13 cellular contexts compared by ENCODE assay signal in genomic region chr4:113951263-113951662, GRCh38. TPM values are rescaled to one million over a fixed set of nuclear protein-coding genes. Genes with fewer than 3 reads are reported as not detected.
A peak's percentile ranks its signal among the peaks of the same experiment; 100 is the strongest.
DNase-seq lines count a peak whose midpoint lies in the region; ATAC-seq and TF ChIP-seq lines count a peak whose summit lies in the region.
"Had no signal": no experiment of that assay in that cellular context is flagged by ENCODE, and none has a peak within 500 bp of the region (broad histone marks: within the 10 kb centered on the region; RNA-seq: fewer than 3 reads in every experiment).

No MANE protein-coding gene starts in this region.

- H3K4me2 ChIP-seq in mammary epithelial cell (ENCODE audit: insufficient read depth, low read depth, low read length) = no peak overlapping the region
- H3K4me2 ChIP-seq: BLaER1 treated with 17β-estradiol and CSF1 and Interleukin-3, amounts not matched to agents 10 nM and 100 nM had no signal

- peak overlapping the region; percentile 21 for H2AFZ ChIP-seq in mammary epithelial cell (ENCODE audit: low read depth, low read length)

- no peaks in the 10 kb centered on the region for H3K27me3 Mint-ChIP-seq in HFFc6 (ENCODE audit: insufficient read depth)
- H3K27me3 Mint-ChIP-seq: stimulated activated naive CD8-positive, alpha-beta T cell treated with anti-CD3 and anti-CD28 coated beads, Interleukin-15, amount 100 ng/mL, for 72 hours had no signal

- H3K36me3 ChIP-seq in mammary epithelial cell (ENCODE audit: insufficient read depth, low read length) = no peaks in the 10 kb centered on the region
- H3K36me3 ChIP-seq: BLaER1 treated with 17β-estradiol and CSF1 and Interleukin-3, amounts not matched to agents 10 nM and 100 nM had no signal

- no TSS peak for BruUV-seq in mammary epithelial cell (replicated peaks; lab: Mats Ljungman, UMichigan)

- ATAC-seq in left ventricle myocardium superior (peak; percentile 91), sciatic nerve (peak; percentile 41), GM21529 (IDR thresholded peaks at IDR 0.05; ENCODE audit: unreplicated experiment) (no peak), HG03196 (IDR thresholded peaks at IDR 0.05; ENCODE audit: unreplicated experiment) (no peak)
- no peak for ATAC-seq in stimulated activated naive CD8-positive, alpha-beta T cell treated with anti-CD3 and anti-CD28 coated beads, Interleukin-15, Interleukin-2, amounts not matched to agents 100 U/mL and 50 U/mL, for 24 hours
- ATAC-seq: stimulated activated naive CD8-positive, alpha-beta T cell treated with anti-CD3 and anti-CD28 coated beads, Interleukin-15, amount 100 ng/mL, for 72 hours had no signal

- no peaks in the 10 kb centered on the region for H4K20me1 ChIP-seq in mammary epithelial cell (ENCODE audit: insufficient read depth, low read length)
- H4K20me1 ChIP-seq: BLaER1 treated with 17β-estradiol and CSF1 and Interleukin-3, amounts not matched to agents 10 nM and 100 nM had no signal

- in situ Hi-C loops in mammary epithelial cell (cut with MboI; ENCODE audit: low sequenced_read_pairs in 2 of 2) = no loop called here

- H3K36me3 Mint-ChIP-seq in HFFc6 (ENCODE audit: low read depth) = peaks cover 21% of the 10 kb centered on the region
- H3K36me3 Mint-ChIP-seq: activated naive CD8-positive, alpha-beta T cell treated with anti-CD3 and anti-CD28 coated beads for 36 hours had no signal

- TF ChIP-seq CTCF in HFFc6 (IDR thresholded peaks at IDR 0.05) = no peak
- no peak for TF ChIP-seq CTCF in mammary epithelial cell (conservative IDR thresholded peaks at IDR 0.05 in 1 of 2, IDR thresholded peaks at IDR 0.05 in 1 of 2; ENCODE audit: extremely low read depth in 1 of 2, insufficient read depth in 1 of 2, low read depth in 1 of 2, low read length in 2 of 2)

- intact Hi-C loops in mammary epithelial cell (cut with micrococcal nuclease) = no loop called here
- intact Hi-C loops in left ventricle myocardium superior (cut with micrococcal nuclease) = loop anchor here (10.0 kb wide), 1 partner anchor 186 kb away; the partner anchor contains the start of gene CAMK2D
- intact Hi-C loops in sciatic nerve (cut with DNase I) = loop anchor here (5.0 kb wide), 1 partner anchor 431 kb away; no protein-coding TSS in a partner anchor

- dilution Hi-C loops in mammary epithelial cell (cut with HindIII; ENCODE audit: low sequenced_read_pairs) = no loop called here

- H3K4me1 ChIP-seq in mammary epithelial cell (ENCODE audit: insufficient read depth, low read length) = peaks cover 1% of the 10 kb centered on the region

- 52% methylated on average over 6 of the region's 6 CpGs for WGBS in mammary epithelial cell (ENCODE audit: low coverage, missing lambda C conversion rate)

- H3K9ac ChIP-seq in mammary epithelial cell (ENCODE audit: insufficient read depth, low read length) = no peak overlapping the region
- H3K9ac ChIP-seq: BLaER1 treated with 17β-estradiol and CSF1 and Interleukin-3, amounts not matched to agents 10 nM and 100 nM had no signal

- peaks cover 67% of the 10 kb centered on the region for H3K4me1 Mint-ChIP-seq in HFFc6 (ENCODE audit: low read depth)

- H3K4me3 Mint-ChIP-seq in HFFc6 = peak overlapping the region; percentile 35
- H3K4me3 Mint-ChIP-seq: activated naive CD8-positive, alpha-beta T cell treated with anti-CD3 and anti-CD28 coated beads for 36 hours; stimulated activated naive CD8-positive, alpha-beta T cell treated with anti-CD3 and anti-CD28 coated beads, Interleukin-15, amount 100 ng/mL, for 72 hours had no signal

- no peak for DNase-seq in HFFc6
- DNase-seq in mammary epithelial cell = no peak
- DNase-seq in left ventricle myocardium superior = no peak
- DNase-seq in sciatic nerve (ENCODE audit: low spot score) = no peak
- no peak for DNase-seq in activated CD4-positive, CD25-positive, alpha-beta regulatory T cell treated with anti-CD3 and anti-CD28 coated beads, Interleukin-2, amount 50 U/mL, for 72 hours
- no peak for DNase-seq in stimulated activated naive CD8-positive, alpha-beta T cell treated with anti-CD3 and anti-CD28 coated beads, Interleukin-15, Interleukin-2, amounts not matched to agents 100 U/mL and 50 U/mL, for 24 hours
- DNase-seq: activated naive CD8-positive, alpha-beta T cell treated with anti-CD3 and anti-CD28 coated beads for 36 hours; NCI-H1417; posterior cingulate gyrus; stimulated activated naive CD8-positive, alpha-beta T cell treated with anti-CD3 and anti-CD28 coated beads, Interleukin-15, amount 100 ng/mL, for 72 hours had no signal

- H3K9me3 ChIP-seq in mammary epithelial cell (replicated peaks; ENCODE audit: insufficient read depth, low read length) = no peaks in the 10 kb centered on the region
- H3K9me3 ChIP-seq: BLaER1 treated with 17β-estradiol and CSF1 and Interleukin-3, amounts not matched to agents 10 nM and 100 nM had no signal

- no peak overlapping the region for H3K27ac ChIP-seq in mammary epithelial cell (ENCODE audit: insufficient read depth, low read depth, low read length)
- H3K27ac ChIP-seq: BLaER1 treated with 17β-estradiol and CSF1 and Interleukin-3, amounts not matched to agents 10 nM and 100 nM had no signal

- CTCF ChIA-PET in mammary epithelial cell (lab: Charles Lee; ENCODE audit: low non-redundant PET) = interaction anchor here (0.5 kb wide), 1 partner anchor 427 kb away, joined by 4 read pairs; no protein-coding TSS in a partner anchor

- H3K4me3 ChIP-seq in mammary epithelial cell (replicated peaks in 1 of 3; ENCODE audit: insufficient read depth in 1 of 3, low read depth in 2 of 3, low read length in 3 of 3) = no peak overlapping the region
- H3K4me3 ChIP-seq: BLaER1 treated with 17β-estradiol and CSF1 and Interleukin-3, amounts not matched to agents 10 nM and 100 nM had no signal

- H3K27ac Mint-ChIP-seq in HFFc6 = peak overlapping the region; percentile 60
- H3K27ac Mint-ChIP-seq: activated naive CD8-positive, alpha-beta T cell treated with anti-CD3 and anti-CD28 coated beads for 36 hours; stimulated activated naive CD8-positive, alpha-beta T cell treated with anti-CD3 and anti-CD28 coated beads, Interleukin-15, amount 100 ng/mL, for 72 hours had no signal

- peaks cover 11% of the 10 kb centered on the region for H3K79me2 ChIP-seq in mammary epithelial cell (ENCODE audit: insufficient read depth, low read length)

- no peaks in the 10 kb centered on the region for H3K9me3 Mint-ChIP-seq in HFFc6
- H3K9me3 Mint-ChIP-seq: activated naive CD8-positive, alpha-beta T cell treated with anti-CD3 and anti-CD28 coated beads for 36 hours; stimulated activated naive CD8-positive, alpha-beta T cell treated with anti-CD3 and anti-CD28 coated beads, Interleukin-15, amount 100 ng/mL, for 72 hours had no signal

- H3K27me3 ChIP-seq in mammary epithelial cell (ENCODE audit: insufficient read depth, low read length) = no peaks in the 10 kb centered on the region
- H3K27me3 ChIP-seq: BLaER1 treated with 17β-estradiol and CSF1 and Interleukin-3, amounts not matched to agents 10 nM and 100 nM had no signal

RNA-seq across cellular contexts. Expression of gene ARSJ, which starts 28.2 kb away (rescaled TPM):
- total RNA-seq in HFFc6 (2021; fragmentation: NEBNext Ultra II Directional; extraction: Animal tissue kit (Norgen Biotek cat#: 25700)) = 10 to 100 TPM; 33.4 to 40.6 (median 36.1) TPM
- total RNA-seq in mammary epithelial cell = 10 to 100 TPM; 35.8 to 39.8 TPM
- 11.3 TPM for polyA plus RNA-seq in mammary epithelial cell
- 19.7 TPM for polyA minus RNA-seq in mammary epithelial cell
- 0.59 TPM for total RNA-seq in left ventricle myocardium superior
- total RNA-seq in sciatic nerve = 5.3 TPM
- total RNA-seq: activated naive CD8-positive, alpha-beta T cell treated with anti-CD3 and anti-CD28 coated beads for 36 hours had no signal

Comparison
In these comparisons a context has a peak if more than half of its experiments do, and no peak if none do; other contexts are left out.
1. ATAC-seq: peak in left ventricle myocardium superior (single experiment) and sciatic nerve (single experiment); none in GM21529 (single experiment), stimulated activated naive CD8-positive, alpha-beta T cell treated with anti-CD3 and anti-CD28 coated beads, Interleukin-15, Interleukin-2, amounts not matched to agents 100 U/mL and 50 U/mL, for 24 hours (single experiment) and HG03196 (single experiment).